In the genomic region with DNA sequence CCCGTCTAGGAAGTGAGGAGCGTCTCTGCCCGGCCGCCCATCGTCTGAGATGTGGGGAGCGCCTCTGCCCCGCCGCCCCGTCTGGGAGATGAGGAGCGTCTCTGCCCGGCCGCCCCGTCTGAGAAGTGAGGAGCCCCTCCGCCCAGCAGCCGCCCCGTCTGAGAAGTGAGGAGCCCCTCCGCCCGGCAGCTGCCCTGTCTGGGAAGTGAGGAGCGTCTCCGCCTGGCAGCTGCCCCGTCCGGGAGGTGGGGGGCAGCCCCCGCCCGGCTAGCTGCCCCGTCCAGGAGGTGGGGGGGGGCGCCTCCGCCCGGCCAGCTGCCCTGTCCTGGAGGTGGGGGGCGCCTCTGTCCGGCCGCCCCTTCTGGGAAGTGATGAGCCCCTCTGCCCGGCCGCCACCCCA, we compare ENCODE assay signal across 2 cellular contexts. TPM values are rescaled to one million over a fixed set of nuclear protein-coding genes. Genes with fewer than 3 reads are reported as not detected.
"Had no signal": no experiment of that assay in that cellular context is flagged by ENCODE, and none has a peak within 500 bp of the region (broad histone marks: within the 10 kb centered on the region; RNA-seq: fewer than 3 reads in every experiment).

No MANE protein-coding gene starts in this region.

RNA-seq across cellular contexts. Expression of a gene that starts 30.3 kb away (rescaled TPM):
- total RNA-seq: OCI-LY7, Peyer's patch had no signal
